In genomic region chr10:78910476-78910875, GRCh38 we compare ENCODE assay signal across 22 cellular contexts.
"Had no signal": no experiment of that assay in that cellular context is flagged by ENCODE, and none has a peak within 500 bp of the region (broad histone marks: within the 10 kb centered on the region; RNA-seq: fewer than 3 reads in every experiment).

No MANE protein-coding gene starts in this region.

- DNase-seq: dermis blood vessel endothelial cell; effector CD4-positive, alpha-beta T cell; effector memory CD4-positive, alpha-beta T cell; foreskin keratinocyte; glutamatergic neuron; heart right ventricle; hippocampal formation; left cardiac atrium; left lung; left ventricle myocardium superior; lower lobe of right lung; mesenchymal stem cell; mucosa of descending colon had no signal

- H3K36me3 ChIP-seq: esophagus muscularis mucosa, gastroesophageal sphincter, heart right ventricle, left lung, lower lobe of right lung had no signal

- H3K4me3 ChIP-seq: coronary artery, dorsolateral prefrontal cortex, esophagus muscularis mucosa, gastroesophageal sphincter, heart right ventricle, left lung, lower lobe of right lung, mucosa of descending colon had no signal

- H3K4me1 ChIP-seq: foreskin keratinocyte, left lung had no signal

- H3K9me3 ChIP-seq: esophagus muscularis mucosa, gastroesophageal sphincter, heart right ventricle, left lung, lower lobe of right lung, mucosa of descending colon had no signal

- FAIRE-seq: colon, endothelial cell of umbilical vein, frontal cortex, islet of Langerhans, keratinocyte had no signal

- ATAC-seq: foreskin keratinocyte, gastroesophageal sphincter, heart right ventricle, left cardiac atrium, left lung, left ventricle myocardium superior, lower lobe of right lung, mucosa of descending colon had no signal

- H3K27me3 ChIP-seq: dorsolateral prefrontal cortex, esophagus muscularis mucosa, gastroesophageal sphincter, heart right ventricle, left lung had no signal

- H3K27ac ChIP-seq: coronary artery, dorsolateral prefrontal cortex, esophagus muscularis mucosa, foreskin keratinocyte, gastroesophageal sphincter, heart right ventricle, left lung, lower lobe of right lung had no signal
